In the genomic region with DNA sequence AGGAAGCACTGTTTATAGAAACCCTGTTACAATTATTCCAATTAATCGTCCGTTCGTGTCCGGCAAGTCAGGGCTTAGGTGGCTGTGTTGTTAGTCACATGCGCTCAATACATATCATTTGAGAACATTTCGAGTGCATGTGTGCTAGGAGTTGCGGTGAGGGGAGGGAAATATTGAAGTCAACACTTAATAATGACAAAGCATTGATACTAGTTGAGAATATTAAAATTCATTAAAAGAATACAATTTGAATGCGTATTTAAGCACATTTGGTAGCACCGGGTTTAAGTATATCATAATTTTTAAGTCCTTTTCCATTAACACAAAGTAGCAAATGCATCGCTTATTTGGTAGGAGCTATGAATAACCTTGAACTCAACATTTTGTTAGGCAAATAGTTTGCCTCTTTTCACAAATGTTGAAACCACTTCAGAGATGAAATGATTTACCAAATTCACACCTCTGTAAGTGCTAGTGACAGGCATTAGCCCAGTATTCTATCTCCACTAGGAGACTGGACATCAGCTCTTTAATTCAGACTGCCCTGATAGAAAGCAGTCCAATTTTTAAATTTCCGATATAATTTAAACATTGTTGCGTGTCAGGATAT, we compare ENCODE assay signal across 8 cellular contexts. TPM values are rescaled to one million over a fixed set of nuclear protein-coding genes. Genes with fewer than 3 reads are reported as not detected.
A peak's percentile ranks its signal among the peaks of the same experiment; 100 is the strongest.
DNase-seq lines count a peak whose midpoint lies in the region; ATAC-seq, FAIRE-seq and TF ChIP-seq lines count a peak whose summit lies in the region.

No MANE protein-coding gene starts in this region.

- ATAC-seq in lung (ENCODE audit: insufficient read depth, low FRiP score) (no peak), upper lobe of right lung (no peak)

- peaks cover 6% of the 10 kb centered on the region for H3K36me3 Mint-ChIP-seq in astrocyte (ENCODE audit: low read depth, unreplicated experiment)

- no peaks in the 10 kb centered on the region for H3K9me3 Mint-ChIP-seq in astrocyte (ENCODE audit: unreplicated experiment)

- peaks cover under 1% of the 10 kb centered on the region for H3K36me3 ChIP-seq in cardiac muscle cell
- H3K36me3 ChIP-seq in astrocyte (ENCODE audit: insufficient read depth, low read length), result peaks cover 4% of the 10 kb centered on the region
- H3K36me3 ChIP-seq in lung (ENCODE audit: control insufficient read depth in 2 of 2, insufficient read depth in 2 of 2, low read length in 2 of 2), result no peaks in the 10 kb centered on the region
- H3K36me3 ChIP-seq in upper lobe of right lung, result no peaks in the 10 kb centered on the region

- peak overlapping the region; percentile 97 for H3K4me2 ChIP-seq in astrocyte (ENCODE audit: low read length)

- H3K9ac ChIP-seq in astrocyte (ENCODE audit: low read length), result peak overlapping the region; percentile 96

- TF ChIP-seq CTCF in cardiac muscle cell (IDR thresholded peaks at IDR 0.05; ENCODE audit: low read depth, low read length) (no peak), astrocyte (IDR thresholded peaks at IDR 0.05; ENCODE audit: insufficient read depth, low read depth, low read length) (no peak), lung (IDR thresholded peaks at IDR 0.05; ENCODE audit: control extremely low read depth, extremely low read depth) (no peak), upper lobe of right lung (IDR thresholded peaks at IDR 0.05) (no peak)

- no peak for DNase-seq in cardiac muscle cell (ENCODE audit: low read depth in 1 of 2, low spot score in 1 of 2)
- DNase-seq in cardiac septum (ENCODE audit: low spot score), result no peak
- no peak for DNase-seq in astrocyte (ENCODE audit: low read depth)
- no peak for DNase-seq in lung (ENCODE audit: low spot score)
- DNase-seq in upper lobe of right lung, result no peak
- no peak for DNase-seq in amygdala (lab: John Stamatoyannopoulos, UW)
- no peak for DNase-seq in GF-D8 (lab: John Stamatoyannopoulos, UW)
- DNase-seq in HPDE6-E6E7 (ENCODE audit: extremely low spot score), result no peak

- H3K4me3 Mint-ChIP-seq in astrocyte (ENCODE audit: unreplicated experiment), result peak overlapping the region; percentile 96

- no peaks in the 10 kb centered on the region for H3K27me3 Mint-ChIP-seq in astrocyte (ENCODE audit: low read depth, unreplicated experiment)

- peak overlapping the region; percentile 93 for H2AFZ ChIP-seq in astrocyte (ENCODE audit: low read depth, low read length)

- peak overlapping the region; percentile 97 for H3K4me3 ChIP-seq in cardiac muscle cell
- peak overlapping the region; percentile 96 for H3K4me3 ChIP-seq in astrocyte (ENCODE audit: insufficient read depth, low read depth, low read length)
- H3K4me3 ChIP-seq in lung, result peak overlapping the region; percentile 74
- peak overlapping the region; percentile 78 for H3K4me3 ChIP-seq in upper lobe of right lung

- H3K4me1 ChIP-seq in cardiac muscle cell (ENCODE audit: low read depth) (peaks cover 51% of the 10 kb centered on the region), astrocyte (ENCODE audit: insufficient read depth, low read length) (peaks cover 4% of the 10 kb centered on the region), lung (ENCODE audit: control insufficient read depth in 2 of 2, insufficient read depth in 2 of 2, low read length in 2 of 2) (no peaks in the 10 kb centered on the region), upper lobe of right lung (peaks cover 22% of the 10 kb centered on the region)

- no peak for FAIRE-seq in astrocyte (lab: Jason Lieb, UNC)

- intact Hi-C loops in cardiac septum (cut with DNase I), result loop anchor here (2.0 to 10.0 kb wide), 3 partner anchors 30 to 506 kb away; partner anchors contain the start of genes DNAI4, GNG12 and MIER1
- intact Hi-C loops in upper lobe of right lung (cut with DNase I), result no loop called here

- H3K9me3 ChIP-seq in cardiac muscle cell (ENCODE audit: low read depth), result no peaks in the 10 kb centered on the region
- no peaks in the 10 kb centered on the region for H3K9me3 ChIP-seq in astrocyte (ENCODE audit: insufficient read depth, low read depth, low read length)
- no peaks in the 10 kb centered on the region for H3K9me3 ChIP-seq in lung (ENCODE audit: control insufficient read depth in 2 of 2, insufficient read depth in 1 of 2, low read length in 1 of 2)
- H3K9me3 ChIP-seq in upper lobe of right lung, result no peaks in the 10 kb centered on the region

- 16 to 22% methylated on average over 12 of the region's 12 CpGs for WGBS in lung, 2 donors

- peak overlapping the region; percentile 84 for H3K27ac ChIP-seq in cardiac muscle cell
- H3K27ac ChIP-seq in astrocyte (ENCODE audit: low read depth, low read length), result peak overlapping the region; percentile 78
- peak overlapping the region; percentile 82 to 96 for H3K27ac ChIP-seq in lung (ENCODE audit: low read depth in 1 of 2, low read length in 1 of 2)
- peak overlapping the region; percentile 92 for H3K27ac ChIP-seq in upper lobe of right lung

- H3K27ac Mint-ChIP-seq in astrocyte (ENCODE audit: unreplicated experiment), result peak overlapping the region; percentile 97

- H3K4me1 Mint-ChIP-seq in astrocyte (ENCODE audit: low read depth, unreplicated experiment), result peaks cover 9% of the 10 kb centered on the region

- H4K20me1 ChIP-seq in astrocyte (ENCODE audit: insufficient read depth, low read length), result peaks cover 36% of the 10 kb centered on the region

- H3K27me3 ChIP-seq in cardiac muscle cell, result no peaks in the 10 kb centered on the region
- no peaks in the 10 kb centered on the region for H3K27me3 ChIP-seq in astrocyte (ENCODE audit: insufficient read depth, low read length)
- no peaks in the 10 kb centered on the region for H3K27me3 ChIP-seq in lung (ENCODE audit: control insufficient read depth, insufficient read depth)
- H3K27me3 ChIP-seq in upper lobe of right lung, result no peaks in the 10 kb centered on the region

- H3K79me2 ChIP-seq in astrocyte (ENCODE audit: insufficient read depth, low read length), result peaks cover 40% of the 10 kb centered on the region

RNA-seq across cellular contexts. Expression of gene SERBP1, which starts 1.1 kb away (rescaled TPM):
- total RNA-seq in cardiac muscle cell (255 and 433 TPM in 2 replicates), cardiac septum (146 TPM), astrocyte (196 and 214 TPM in 2 replicates), lung (100 to 1,000 TPM; 136 to 220 TPM), upper lobe of right lung (137 TPM)
- polyA plus RNA-seq in cardiac muscle cell (136 and 202 TPM in 2 replicates), lung (100 to 1,000 TPM in 1 of 2 donors, 10 to 100 TPM in 1; 72.2 to 162 TPM)
